Comparison of ENCODE assay signal across 8 cellular contexts in the genomic region with DNA sequence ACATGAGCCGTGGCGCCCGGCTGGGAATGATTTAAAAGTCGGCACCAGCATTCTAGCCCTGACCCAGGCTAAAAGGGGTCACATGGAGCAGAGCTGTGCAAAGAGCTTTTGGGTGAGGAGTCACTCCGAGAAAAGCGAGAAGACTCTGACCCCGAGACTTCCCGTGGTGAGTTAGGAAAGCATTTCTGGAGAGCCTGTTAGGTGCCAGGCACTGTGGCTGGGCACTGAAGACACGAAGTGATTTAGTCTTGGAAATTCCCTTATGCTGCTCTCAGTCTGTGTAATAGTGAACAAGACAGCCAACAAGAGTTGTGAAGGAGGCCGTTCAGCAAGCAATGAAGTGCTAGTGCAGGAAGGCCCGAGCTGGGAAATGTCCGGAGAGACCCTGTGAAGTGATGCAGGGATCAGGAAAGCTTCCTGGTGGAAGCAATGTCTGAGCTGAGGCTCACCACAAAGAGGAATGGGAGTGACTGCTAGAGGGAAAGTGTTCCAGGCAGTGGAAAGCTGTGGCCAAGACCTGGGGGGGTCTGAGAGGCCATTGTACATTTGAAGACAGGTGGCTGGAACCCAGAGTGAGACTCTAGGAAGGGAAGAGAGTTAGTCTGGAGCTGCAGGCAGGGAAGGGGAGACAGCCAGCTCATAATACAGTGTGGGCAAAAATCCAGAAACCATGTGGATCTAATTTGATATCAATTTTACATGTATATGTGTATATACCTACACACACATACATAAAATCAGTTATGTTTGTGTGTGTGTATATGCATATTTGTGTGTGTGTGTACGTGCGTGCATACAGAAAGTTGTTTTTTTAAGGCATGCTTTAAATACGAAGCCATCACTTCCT. TPM values are rescaled to one million over a fixed set of nuclear protein-coding genes. Genes with fewer than 3 reads are reported as not detected.
A peak's percentile ranks its signal among the peaks of the same experiment; 100 is the strongest.
DNase-seq lines count a peak whose midpoint lies in the region; ATAC-seq and TF ChIP-seq lines count a peak whose summit lies in the region.

No MANE protein-coding gene starts in this region.

- DNase-seq in activated naive CD4-positive, alpha-beta T cell treated with anti-CD3 and anti-CD28 coated beads for 36 hours: peak; percentile 49
- no peak for DNase-seq in activated naive CD4-positive, alpha-beta T cell treated with anti-CD3 and anti-CD28 coated beads, Interleukin-2, amount 50 U/mL, for 16 hours
- DNase-seq in activated naive CD4-positive, alpha-beta T cell treated with anti-CD3 and anti-CD28 coated beads, Interleukin-2, amount 10 ng/mL, durations not matched to agents 7 days and 5 days: no peak
- DNase-seq in lower lobe of right lung (no peak), thoracic aorta (ENCODE audit: low spot score) (no peak), DMS53 (lab: John Stamatoyannopoulos, UW) (no peak), head of caudate nucleus (no peak), NCI-H82 treated with DMSO at 0.1 percent for 48 hours (lab: John Stamatoyannopoulos, UW; ENCODE audit: unreplicated experiment) (no peak)

- H3K27ac ChIP-seq in lower lobe of right lung: peak overlapping the region; percentile 25
- peak overlapping the region; percentile 16 to 24 for H3K27ac ChIP-seq in thoracic aorta

- H3K36me3 ChIP-seq in lower lobe of right lung (peaks cover 5% of the 10 kb centered on the region), thoracic aorta (no peaks in the 10 kb centered on the region)

- no peaks in the 10 kb centered on the region for H3K27me3 Mint-ChIP-seq in activated naive CD4-positive, alpha-beta T cell treated with anti-CD3 and anti-CD28 coated beads for 36 hours (ENCODE audit: low read depth)
- H3K27me3 Mint-ChIP-seq in activated naive CD4-positive, alpha-beta T cell treated with anti-CD3 and anti-CD28 coated beads, Interleukin-2, amount 10 ng/mL, durations not matched to agents 7 days and 5 days: no peaks in the 10 kb centered on the region

- H3K9me3 Mint-ChIP-seq in activated naive CD4-positive, alpha-beta T cell treated with anti-CD3 and anti-CD28 coated beads for 36 hours: no peaks in the 10 kb centered on the region
- no peaks in the 10 kb centered on the region for H3K9me3 Mint-ChIP-seq in activated naive CD4-positive, alpha-beta T cell treated with anti-CD3 and anti-CD28 coated beads, Interleukin-2, amount 10 ng/mL, durations not matched to agents 7 days and 5 days

- no peaks in the 10 kb centered on the region for H3K27me3 ChIP-seq in lower lobe of right lung (ENCODE audit: low read depth)
- H3K27me3 ChIP-seq in thoracic aorta (replicated peaks; ENCODE audit: insufficient read depth): no peaks in the 10 kb centered on the region

- peaks cover 88% of the 10 kb centered on the region for H3K4me1 Mint-ChIP-seq in activated naive CD4-positive, alpha-beta T cell treated with anti-CD3 and anti-CD28 coated beads for 36 hours (ENCODE audit: low read depth)
- H3K4me1 Mint-ChIP-seq in activated naive CD4-positive, alpha-beta T cell treated with anti-CD3 and anti-CD28 coated beads, Interleukin-2, amount 10 ng/mL, durations not matched to agents 7 days and 5 days: peaks cover 89% of the 10 kb centered on the region

- TF ChIP-seq CTCF in lower lobe of right lung (IDR thresholded peaks at IDR 0.05) (no peak), thoracic aorta (IDR thresholded peaks at IDR 0.05) (no peak)

- H3K27ac Mint-ChIP-seq in activated naive CD4-positive, alpha-beta T cell treated with anti-CD3 and anti-CD28 coated beads for 36 hours: peak overlapping the region; percentile 59
- H3K27ac Mint-ChIP-seq in activated naive CD4-positive, alpha-beta T cell treated with anti-CD3 and anti-CD28 coated beads, Interleukin-2, amount 10 ng/mL, durations not matched to agents 7 days and 5 days: peak overlapping the region; percentile 52

- intact Hi-C loops in activated naive CD4-positive, alpha-beta T cell treated with anti-CD3 and anti-CD28 coated beads for 36 hours (cut with micrococcal nuclease): no loop called here
- intact Hi-C loops in lower lobe of right lung (cut with DNase I) (no loop called here), head of caudate nucleus (cut with DNase I) (no loop called here)

- no peaks in the 10 kb centered on the region for H3K9me3 ChIP-seq in lower lobe of right lung
- H3K9me3 ChIP-seq in thoracic aorta: no peaks in the 10 kb centered on the region

- no peak overlapping the region for H3K4me3 ChIP-seq in lower lobe of right lung
- no peak overlapping the region for H3K4me3 ChIP-seq in thoracic aorta

- CTCF ChIA-PET in activated naive CD4-positive, alpha-beta T cell treated with anti-CD3 and anti-CD28 coated beads for 36 hours (lab: Charles Lee): interaction anchor here (0.5 kb wide), 1 partner anchor 13 kb away, joined by 3 read pairs; no protein-coding TSS in a partner anchor
- CTCF ChIA-PET in activated naive CD4-positive, alpha-beta T cell treated with anti-CD3 and anti-CD28 coated beads, Interleukin-2, amount 10 ng/mL, durations not matched to agents 7 days and 5 days (lab: Charles Lee): interaction anchor here (1.2 to 1.8 kb wide), 4 partner anchors 32 to 75 kb away, joined by 4 to 7 read pairs (median 5); a partner anchor contains a TSS

- ATAC-seq in lower lobe of right lung (peak in 1 of 2 donors; percentile 7), thoracic aorta (ENCODE audit: insufficient number of reproducible peaks, low FRiP score, low read depth) (no peak)

- peaks cover 3% of the 10 kb centered on the region for H3K36me3 Mint-ChIP-seq in activated naive CD4-positive, alpha-beta T cell treated with anti-CD3 and anti-CD28 coated beads for 36 hours (ENCODE audit: low read depth)
- H3K36me3 Mint-ChIP-seq in activated naive CD4-positive, alpha-beta T cell treated with anti-CD3 and anti-CD28 coated beads, Interleukin-2, amount 10 ng/mL, durations not matched to agents 7 days and 5 days: peaks cover 54% of the 10 kb centered on the region

- H3K4me1 ChIP-seq in lower lobe of right lung: peaks cover 95% of the 10 kb centered on the region
- H3K4me1 ChIP-seq in thoracic aorta (ENCODE audit: control insufficient read depth in 1 of 2, low read depth in 2 of 2): peaks cover 40 to 75% of the 10 kb centered on the region in 2 donors

- no peak overlapping the region for H3K4me3 Mint-ChIP-seq in activated naive CD4-positive, alpha-beta T cell treated with anti-CD3 and anti-CD28 coated beads for 36 hours
- H3K4me3 Mint-ChIP-seq in activated naive CD4-positive, alpha-beta T cell treated with anti-CD3 and anti-CD28 coated beads, Interleukin-2, amount 10 ng/mL, durations not matched to agents 7 days and 5 days: peak overlapping the region; percentile 50

RNA-seq across cellular contexts. Expression of a gene that starts 31.7 kb away (rescaled TPM):
- total RNA-seq in activated naive CD4-positive, alpha-beta T cell treated with anti-CD3 and anti-CD28 coated beads for 36 hours: 10 to 100 TPM; 15.8 to 17.6 TPM
- 44.9 TPM for total RNA-seq in lower lobe of right lung
- 10 to 100 TPM; 20.2 to 25.5 TPM for total RNA-seq in thoracic aorta

RNA-seq across cellular contexts. Expression of a gene that starts 46.4 kb away (rescaled TPM):
- total RNA-seq in activated naive CD4-positive, alpha-beta T cell treated with anti-CD3 and anti-CD28 coated beads for 36 hours: under 1 TPM; 0.17 to 0.19 TPM
- 0.18 TPM for total RNA-seq in lower lobe of right lung
- total RNA-seq in thoracic aorta: 1 to 10 TPM; 1.4 to 3.8 TPM

RNA-seq across cellular contexts. Expression of a gene that starts 57.3 kb away (rescaled TPM):
- total RNA-seq in activated naive CD4-positive, alpha-beta T cell treated with anti-CD3 and anti-CD28 coated beads for 36 hours: 10 to 100 TPM; 15.3 to 15.4 TPM
- 21.7 TPM for total RNA-seq in lower lobe of right lung
- total RNA-seq in thoracic aorta: 10 to 100 TPM; 14.8 to 16.4 TPM
